9 cellular contexts compared by ENCODE assay signal in the genomic region with DNA sequence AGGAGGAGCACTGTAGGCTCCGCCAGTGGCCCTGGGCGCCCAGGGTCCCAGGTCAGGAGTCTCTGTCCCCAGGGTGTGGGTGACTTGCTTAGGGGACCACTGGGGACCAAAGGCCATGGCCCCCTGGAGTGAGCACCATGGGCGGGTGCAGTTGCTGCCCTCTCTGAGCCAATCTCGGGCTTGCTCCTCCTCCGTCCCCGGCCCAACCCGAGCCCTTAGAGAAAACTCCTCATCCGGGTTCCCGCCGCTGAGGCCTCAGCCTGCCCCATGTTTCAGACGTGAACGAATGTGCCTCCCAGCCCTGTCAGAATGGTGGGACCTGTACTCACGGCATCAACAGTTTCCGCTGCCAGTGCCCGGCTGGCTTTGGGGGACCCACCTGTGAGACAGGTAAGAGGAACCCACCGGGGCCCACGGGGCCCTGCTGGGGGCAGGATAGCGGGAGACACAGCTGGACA. TPM values are rescaled to one million over a fixed set of nuclear protein-coding genes. Genes with fewer than 3 reads are reported as not detected.
A peak's percentile ranks its signal among the peaks of the same experiment; 100 is the strongest.
DNase-seq lines count a peak whose midpoint lies in the region; ATAC-seq and TF ChIP-seq lines count a peak whose summit lies in the region.
"Had no signal": no experiment of that assay in that cellular context is flagged by ENCODE, and none has a peak within 500 bp of the region (broad histone marks: within the 10 kb centered on the region; RNA-seq: fewer than 3 reads in every experiment).

No MANE protein-coding gene starts in this region.

- H3K4me1 Mint-ChIP-seq in T-cell, result peaks cover 6 to 44% (median 36%) of the 10 kb centered on the region in 3 donors

- H3K4me2 ChIP-seq in DOHH2 (ENCODE audit: low read length), result peak overlapping the region; percentile 95

- no peaks in the 10 kb centered on the region for H3K9me3 ChIP-seq in DOHH2 (ENCODE audit: control insufficient read depth, insufficient read depth, low read length)
- no peaks in the 10 kb centered on the region for H3K9me3 ChIP-seq in left lung

- POLR2A ChIA-PET in T-cell (lab: Charles Lee), result interaction anchor here in 1 of 2 donors (0.6 kb wide), 1 partner anchor 14 kb away, joined by 7 read pairs; no protein-coding TSS in a partner anchor

- intact Hi-C loops in left lung (cut with DNase I), result no loop called here

- H3K4me3 ChIP-seq in DOHH2 (ENCODE audit: low read length) (peak overlapping the region; percentile 95), left lung (peak overlapping the region in 1 of 2 donors; percentile 34)

- CTCF ChIA-PET in T-cell (lab: Charles Lee), result no interaction called here

- in situ Hi-C loops in GM13977 (cut with MboI; ENCODE audit: low pct_unique_long_range_greater_than_20kb, low sequenced_read_pairs, unreplicated experiment), result no loop called here

- H3K9me2 ChIP-seq in DOHH2 (replicated peaks; ENCODE audit: control insufficient read depth, low read length), result no peaks in the 10 kb centered on the region

- no peaks in the 10 kb centered on the region for H3K27me3 Mint-ChIP-seq in T-cell

- peak overlapping the region; percentile 72 to 75 for H3K27ac Mint-ChIP-seq in T-cell

- peaks cover 40% of the 10 kb centered on the region for H3K79me2 ChIP-seq in DOHH2 (ENCODE audit: control insufficient read depth, low read length)

- H3K36me3 ChIP-seq in DOHH2 (ENCODE audit: control insufficient read depth, low read length) (peaks cover 32% of the 10 kb centered on the region), left lung (peaks cover 0 to 24% of the 10 kb centered on the region in 2 donors)

- H3K36me3 Mint-ChIP-seq in T-cell, result peaks cover 10% of the 10 kb centered on the region

- H3F3A ChIP-seq in DOHH2 (ENCODE audit: control insufficient read depth, insufficient read depth), result peaks cover 19% of the 10 kb centered on the region

- peak overlapping the region; percentile 72 to 82 (median 81) for H3K4me3 Mint-ChIP-seq in T-cell

- H3K27me3 ChIP-seq in DOHH2 (ENCODE audit: control insufficient read depth, low read length) (peaks cover 7% of the 10 kb centered on the region), left lung (peaks cover 0 to 11% of the 10 kb centered on the region in 2 donors)

- no peaks in the 10 kb centered on the region for H3K9me3 Mint-ChIP-seq in T-cell

- DNase-seq in T-cell (peak in 15 of 34 experiments; percentile 9 to 55 (median 23)), left lung (peak; percentile 27 to 82), GM13977 (ENCODE audit: low spot score) (no peak), 8988T (no peak), UCSD-AML1 (lab: John Stamatoyannopoulos, UW; ENCODE audit: unreplicated experiment) (no peak), NCI-H748 treated with DMSO at 0.1 percent for 48 hours (lab: John Stamatoyannopoulos, UW) (no peak)
- DNase-seq: GDM1 had no signal

- ATAC-seq in GM21528 (IDR thresholded peaks at IDR 0.05; ENCODE audit: low FRiP score, unreplicated experiment) (peak; percentile 9), T-cell (replicated peaks in 1 of 4) (peak in 3 of 4 experiments; percentile 28 to 47 (median 36)), left lung (peak; percentile 8)

- TF ChIP-seq CTCF in DOHH2 (IDR thresholded peaks at IDR 0.05; ENCODE audit: low read depth, low read length, poor library complexity, severe bottlenecking) (no peak), left lung (IDR thresholded peaks at IDR 0.05) (no peak), GM13977 (IDR thresholded peaks at IDR 0.05; ENCODE audit: extremely low read depth, insufficient read depth, missing control alignments) (no peak)

- H3K4me1 ChIP-seq in DOHH2 (ENCODE audit: control insufficient read depth, low read length) (peaks cover 59% of the 10 kb centered on the region), left lung (peaks cover 0 to 9% of the 10 kb centered on the region in 2 donors)

- H3K27ac ChIP-seq in DOHH2 (ENCODE audit: low read depth, low read length) (peak overlapping the region; percentile 95), left lung (no peak overlapping the region)

- no peaks in the 10 kb centered on the region for H4K20me1 ChIP-seq in DOHH2 (ENCODE audit: control insufficient read depth, insufficient read depth, low read depth, low read length)

RNA-seq across cellular contexts. Expression of a gene that starts 38.6 kb away (rescaled TPM):
- 10 to 100 TPM; 37.7 to 82.5 (median 69.4) TPM for total RNA-seq in T-cell
- 10 to 100 TPM; 36.4 to 48.2 TPM for total RNA-seq in left lung

Comparison
In these comparisons a context has a peak if more than half of its experiments do, and no peak if none do; other contexts are left out.
1. DNase-seq: peak in left lung (2 of 2); none in GM13977 (single experiment), 8988T (single experiment), UCSD-AML1 (single experiment) and NCI-H748 treated with DMSO at 0.1 percent for 48 hours (single experiment).
2. Peak in every context shown above with its lines, with median percentiles within 50 percentile points of each other: ATAC-seq.